9 cellular contexts compared by ENCODE assay signal in genomic region chr2:113602869-113603466, GRCh38. TPM values are rescaled to one million over a fixed set of nuclear protein-coding genes. Genes with fewer than 3 reads are reported as not detected.
A peak's percentile ranks its signal among the peaks of the same experiment; 100 is the strongest.
DNase-seq lines count a peak whose midpoint lies in the region; ATAC-seq and TF ChIP-seq lines count a peak whose summit lies in the region.
"Had no signal": no experiment of that assay in that cellular context is flagged by ENCODE, and none has a peak within 500 bp of the region (broad histone marks: within the 10 kb centered on the region; RNA-seq: fewer than 3 reads in every experiment).

No MANE protein-coding gene starts in this region.

- H3K27me3 ChIP-seq in GM23248 (replicated peaks; ENCODE audit: insufficient read depth) (no peaks in the 10 kb centered on the region), smooth muscle cell (ENCODE audit: low read depth) (no peaks in the 10 kb centered on the region)

- in situ Hi-C loops in GM23248 (cut with MboI), result no loop called here

- no peaks in the 10 kb centered on the region for H4K20me1 ChIP-seq in GM23248 (ENCODE audit: insufficient read depth)
- no peaks in the 10 kb centered on the region for H4K20me1 ChIP-seq in smooth muscle cell (ENCODE audit: low read depth)

- peaks cover 13% of the 10 kb centered on the region for H3K4me1 Mint-ChIP-seq in activated B cell treated with CpG ODN at 0.5 μM for 24 hours

- H3K9me3 ChIP-seq in GM23248 (ENCODE audit: low read depth) (no peaks in the 10 kb centered on the region), smooth muscle cell (replicated peaks; ENCODE audit: low read depth) (no peaks in the 10 kb centered on the region)

- intact Hi-C loops in activated B cell treated with CpG ODN at 0.5 μM for 24 hours (cut with micrococcal nuclease) (loop anchor here (2.0 kb wide), 1 partner anchor 98 kb away; no protein-coding TSS in a partner anchor), left ventricle myocardium superior (cut with micrococcal nuclease) (no loop called here)

- no peak for DNase-seq in GM23248
- DNase-seq in activated B cell treated with CpG ODN at 0.5 μM for 24 hours, result no peak
- DNase-seq in left ventricle myocardium superior, result no peak
- DNase-seq in smooth muscle cell (lab: John Stamatoyannopoulos, UW; ENCODE audit: unreplicated experiment), result no peak
- DNase-seq in kidney tubule cell (ENCODE audit: low spot score), result no peak
- no peak for DNase-seq in COLO668 (lab: John Stamatoyannopoulos, UW; ENCODE audit: unreplicated experiment)
- no peak for DNase-seq in activated CD8-positive, alpha-beta memory T cell treated with anti-CD3 and anti-CD28 coated beads, Interleukin-2, amount 50 U/mL, for 48 hours
- DNase-seq in NCI-H2081 treated with DMSO at 0.1 percent for 48 hours (lab: John Stamatoyannopoulos, UW), result no peak
- DNase-seq: NCI-H2107 had no signal

- no peaks in the 10 kb centered on the region for H3K9me3 Mint-ChIP-seq in activated B cell treated with CpG ODN at 0.5 μM for 24 hours

- 73% methylated on average over 2 of the region's 2 CpGs; no CpG with 5 or more reads in 1 of the 2 experiments for WGBS in GM23248 (ENCODE audit: low coverage in 1 of 2, low lambda C conversion rate in 2 of 2, missing lambda C conversion rate in 2 of 2), 2 experiments
- WGBS in smooth muscle cell (ENCODE audit: low lambda C conversion rate), result 50% methylated on average over 2 of the region's 2 CpGs

- no peaks in the 10 kb centered on the region for H3K27me3 Mint-ChIP-seq in activated B cell treated with CpG ODN at 0.5 μM for 24 hours

- H3K4me1 ChIP-seq in GM23248 (ENCODE audit: insufficient read depth), result no peaks in the 10 kb centered on the region
- H3K4me1 ChIP-seq in smooth muscle cell (ENCODE audit: low read depth), result no peaks in the 10 kb centered on the region

- peak overlapping the region; percentile 68 for H3K4me3 ChIP-seq in GM23248
- H3K4me3 ChIP-seq in smooth muscle cell, result peak overlapping the region; percentile 57

- CTCF ChIA-PET in activated B cell treated with CpG ODN at 0.5 μM for 24 hours (lab: Charles Lee), result interaction anchor here (1.8 kb wide), 1 partner anchor 97 kb away, joined by 9 read pairs; no protein-coding TSS in a partner anchor

- peaks cover 1% of the 10 kb centered on the region for H3K36me3 Mint-ChIP-seq in activated B cell treated with CpG ODN at 0.5 μM for 24 hours (ENCODE audit: low read depth)

- H2AFZ ChIP-seq in GM23248, result no peak overlapping the region
- H2AFZ ChIP-seq in smooth muscle cell (ENCODE audit: low read depth), result no peak overlapping the region

- peak overlapping the region; percentile 86 for H3K27ac Mint-ChIP-seq in activated B cell treated with CpG ODN at 0.5 μM for 24 hours

- H3K4me3 Mint-ChIP-seq in activated B cell treated with CpG ODN at 0.5 μM for 24 hours, result peak overlapping the region; percentile 94

- H3K9ac ChIP-seq in GM23248 (peak overlapping the region; percentile 61), smooth muscle cell (ENCODE audit: low read depth) (no peak overlapping the region)

- H3K9me2 ChIP-seq in GM23248 (ENCODE audit: insufficient read depth), result no peaks in the 10 kb centered on the region

- POLR2A ChIA-PET in activated B cell treated with CpG ODN at 0.5 μM for 24 hours (lab: Charles Lee), result interaction anchor here (0.6 to 1.1 kb wide), 3 partner anchors 96 to 153 kb away, joined by 5 to 7 read pairs (median 6); partner anchors contain the start of gene SLC35F5

- H3K79me2 ChIP-seq in GM23248 (ENCODE audit: insufficient read depth) (no peaks in the 10 kb centered on the region), smooth muscle cell (ENCODE audit: low read depth) (no peaks in the 10 kb centered on the region)

- no peaks in the 10 kb centered on the region for H3F3A ChIP-seq in GM23248 (ENCODE audit: insufficient read depth)
- no peaks in the 10 kb centered on the region for H3F3A ChIP-seq in smooth muscle cell (ENCODE audit: low read depth)

- H3K36me3 ChIP-seq in GM23248 (ENCODE audit: low read depth) (no peaks in the 10 kb centered on the region), smooth muscle cell (ENCODE audit: low read depth) (no peaks in the 10 kb centered on the region)

- H3K27ac ChIP-seq in GM23248 (peak overlapping the region; percentile 51), smooth muscle cell (ENCODE audit: low read depth) (no peak overlapping the region)

- ATAC-seq in activated B cell treated with CpG ODN at 0.5 μM for 24 hours (ENCODE audit: low read depth) (peak; percentile 32), left ventricle myocardium superior (peak; percentile 87)

- no peak for TF ChIP-seq CTCF in activated B cell treated with CpG ODN at 0.5 μM for 24 hours (IDR thresholded peaks at IDR 0.05)
- TF ChIP-seq CTCF in smooth muscle cell (IDR thresholded peaks at IDR 0.05; ENCODE audit: borderline replicate concordance, insufficient read depth, poor library complexity, severe bottlenecking), result no peak

- no peak overlapping the region for H3K4me2 ChIP-seq in GM23248 (ENCODE audit: unreplicated experiment)
- peak overlapping the region; percentile 74 for H3K4me2 ChIP-seq in smooth muscle cell

RNA-seq across cellular contexts. Expression of gene RABL2A, which starts 24.1 kb away (rescaled TPM):
- total RNA-seq in GM23248 (2014; rRNA removed; shearing (Covaris generic)), result 4.3 and 5.4 TPM in 2 replicates
- polyA plus RNA-seq in GM23248 (2016; fragmentation: Nextera tagmentation; extraction: Ambion mirVana) (6.5 and 9.7 TPM in 2 replicates), smooth muscle cell (10.9 and 11.8 TPM in 2 replicates)
- total RNA-seq in activated B cell treated with CpG ODN at 0.5 μM for 24 hours (39.8 and 47.1 TPM in 2 replicates), left ventricle myocardium superior (5.3 TPM), smooth muscle cell (11.3 and 13.5 TPM in 2 replicates)
